Comparison of ENCODE assay signal across 11 cellular contexts in genomic region chr14:51369814-51370213, GRCh38.
DNase-seq lines count a peak whose midpoint lies in the region; ATAC-seq and TF ChIP-seq lines count a peak whose summit lies in the region.
"Had no signal": no experiment of that assay in that cellular context is flagged by ENCODE, and none has a peak within 500 bp of the region (broad histone marks: within the 10 kb centered on the region; RNA-seq: fewer than 3 reads in every experiment).

No MANE protein-coding gene starts in this region.

- in situ Hi-C loops in SK-MEL-5 (cut with HindIII; ENCODE audit: low pct_unique_long_range_greater_than_20kb, low sequenced_read_pairs), result no loop called here

- TF ChIP-seq CTCF in heart right ventricle (IDR thresholded peaks at IDR 0.05), result peak in 6 of 9 donors; percentile 13 to 52 (median 27)
- peak in 1 of 2 donors; percentile 24 for TF ChIP-seq CTCF in right atrium auricular region (IDR thresholded peaks at IDR 0.05)
- peak; percentile 17 for TF ChIP-seq CTCF in glutamatergic neuron (IDR thresholded peaks at IDR 0.05; ENCODE audit: partially characterized antibody, unreplicated experiment)
- no peak for TF ChIP-seq CTCF in foreskin fibroblast (IDR thresholded peaks at IDR 0.05; ENCODE audit: low read depth, low read length)

- peaks cover 1% of the 10 kb centered on the region for H3K9me3 Mint-ChIP-seq in glutamatergic neuron (ENCODE audit: unreplicated experiment)

- H3K27me3 ChIP-seq in heart right ventricle (no peaks in the 10 kb centered on the region), right atrium auricular region (no peaks in the 10 kb centered on the region)

- ATAC-seq in heart right ventricle, result no peak

- no peaks in the 10 kb centered on the region for H3K36me3 Mint-ChIP-seq in glutamatergic neuron (ENCODE audit: unreplicated experiment)

- peak overlapping the region in 2 of 10 donors; percentile 54 to 60 for H3K27ac ChIP-seq in heart right ventricle
- H3K27ac ChIP-seq in right atrium auricular region, result no peak overlapping the region

- peaks cover 2% of the 10 kb centered on the region for H3K27me3 Mint-ChIP-seq in glutamatergic neuron (ENCODE audit: unreplicated experiment)

- no peak overlapping the region for H3K27ac Mint-ChIP-seq in glutamatergic neuron (ENCODE audit: unreplicated experiment)

- H3K4me1 Mint-ChIP-seq in glutamatergic neuron (ENCODE audit: low read depth, unreplicated experiment), result peaks cover 12% of the 10 kb centered on the region

- H3K4me1 ChIP-seq in heart right ventricle (no peaks in the 10 kb centered on the region), right atrium auricular region (no peaks in the 10 kb centered on the region)

- 71 to 73% methylated on average over 8 of the region's 8 CpGs for WGBS in heart right ventricle, 2 donors

- intact Hi-C loops in heart right ventricle (cut with DNase I), result loop anchor here in 1 of 10 donors (10.0 kb wide), 1 partner anchor 405 kb away; no protein-coding TSS in a partner anchor

- no peaks in the 10 kb centered on the region for H3K9me3 ChIP-seq in heart right ventricle
- no peaks in the 10 kb centered on the region for H3K9me3 ChIP-seq in right atrium auricular region

- H3K4me3 Mint-ChIP-seq in glutamatergic neuron (ENCODE audit: unreplicated experiment), result no peak overlapping the region

- no peaks in the 10 kb centered on the region for H3K36me3 ChIP-seq in heart right ventricle
- no peaks in the 10 kb centered on the region for H3K36me3 ChIP-seq in right atrium auricular region

- DNase-seq in heart right ventricle (no peak), right atrium auricular region (ENCODE audit: low spot score) (no peak), SK-MEL-5 (ENCODE audit: low read depth, low spot score) (peak; percentile 50), glutamatergic neuron (no peak), NCI-H526 treated with DMSO at 0.1 percent for 48 hours (lab: John Stamatoyannopoulos, UW) (no peak), NCI-H748 (lab: John Stamatoyannopoulos, UW; ENCODE audit: unreplicated experiment) (no peak), foreskin fibroblast (no peak), NCI-H2196 treated with DMSO at 0.1 percent for 48 hours (lab: John Stamatoyannopoulos, UW; ENCODE audit: unreplicated experiment) (no peak)
- DNase-seq: DMS153, NCI-H345, nucleus accumbens had no signal

- no peak overlapping the region for H3K4me3 ChIP-seq in heart right ventricle
- no peak overlapping the region for H3K4me3 ChIP-seq in right atrium auricular region
- H3K4me3 ChIP-seq in foreskin fibroblast (ENCODE audit: low read depth in 1 of 2, low read length in 2 of 2), result no peak overlapping the region
